ENCODE assay signal across 13 cellular contexts in the genomic region with DNA sequence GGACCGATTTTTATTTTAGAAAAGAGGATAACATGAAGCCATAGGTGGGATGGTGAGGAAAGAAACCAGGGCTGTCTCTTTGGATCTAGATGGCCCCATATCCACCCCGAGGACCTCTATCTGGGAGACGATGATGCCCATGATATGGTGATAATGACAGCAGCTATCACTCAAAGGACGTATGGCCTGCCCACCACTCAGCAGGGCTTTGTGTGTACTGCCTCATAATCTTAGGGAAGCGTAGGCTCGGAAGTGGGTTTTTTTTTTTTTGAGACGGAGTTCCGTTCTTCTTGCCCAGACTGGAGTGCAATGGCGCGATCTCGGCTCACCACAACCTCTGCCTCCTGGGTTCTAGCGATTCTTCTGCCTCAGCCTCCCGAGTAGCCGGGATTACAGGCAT. TPM values are rescaled to one million over a fixed set of nuclear protein-coding genes. Genes with fewer than 3 reads are reported as not detected.
DNase-seq lines count a peak whose midpoint lies in the region; ATAC-seq and TF ChIP-seq lines count a peak whose summit lies in the region.
"Had no signal": no experiment of that assay in that cellular context is flagged by ENCODE, and none has a peak within 500 bp of the region (broad histone marks: within the 10 kb centered on the region; RNA-seq: fewer than 3 reads in every experiment).

No MANE protein-coding gene starts in this region.

- no peak overlapping the region for H3K4me2 ChIP-seq in Loucy (ENCODE audit: low read depth, low read length, poor library complexity, severe bottlenecking)
- H3K4me2 ChIP-seq in neural progenitor cell: no peak overlapping the region

- no peaks in the 10 kb centered on the region for H4K20me1 ChIP-seq in Loucy (ENCODE audit: insufficient read depth, low read length, poor library complexity, severe bottlenecking)
- H4K20me1 ChIP-seq in neural progenitor cell (ENCODE audit: low read depth): no peaks in the 10 kb centered on the region

- no TSS peak for BruUV-seq in Calu3 (replicated peaks; lab: Mats Ljungman, UMichigan)

- H3K27ac Mint-ChIP-seq in CD14-positive monocyte (peak overlapping the region in 2 of 7 donors; percentile 46 to 79), brain (peak overlapping the region in 4 of 5 experiments; percentile 21 to 87 (median 65)), neural progenitor cell (no peak overlapping the region), Calu3 (ENCODE audit: unreplicated experiment) (no peak overlapping the region)

- H3K4me3 Mint-ChIP-seq in CD14-positive monocyte: peak overlapping the region; percentile 24 to 76
- H3K4me3 Mint-ChIP-seq in brain: no peak overlapping the region
- H3K4me3 Mint-ChIP-seq in neural progenitor cell: no peak overlapping the region
- no peak overlapping the region for H3K4me3 Mint-ChIP-seq in Calu3 (ENCODE audit: low read depth, unreplicated experiment)

- H3K4me3 ChIP-seq in Loucy (ENCODE audit: low read length, poor library complexity, severe bottlenecking): no peak overlapping the region
- H3K4me3 ChIP-seq in neural progenitor cell: no peak overlapping the region
- H3K4me3 ChIP-seq: GM12878, thoracic aorta had no signal

- no peaks in the 10 kb centered on the region for H3K9me3 Mint-ChIP-seq in CD14-positive monocyte
- no peaks in the 10 kb centered on the region for H3K9me3 Mint-ChIP-seq in brain
- no peaks in the 10 kb centered on the region for H3K9me3 Mint-ChIP-seq in neural progenitor cell
- no peaks in the 10 kb centered on the region for H3K9me3 Mint-ChIP-seq in Calu3 (ENCODE audit: low read depth, unreplicated experiment)

- H3K27me3 ChIP-seq in Loucy (ENCODE audit: insufficient read depth, low read length, poor library complexity, severe bottlenecking): no peaks in the 10 kb centered on the region
- H3K27me3 ChIP-seq in neural progenitor cell: peaks cover 28% of the 10 kb centered on the region

- no peak for ATAC-seq in GM18519 (IDR thresholded peaks at IDR 0.05; ENCODE audit: low FRiP score, unreplicated experiment)
- ATAC-seq: GM12878 had no signal

- DNase-seq in CD14-positive monocyte (ENCODE audit: low spot score): no peak
- DNase-seq in neural progenitor cell (ENCODE audit: low spot score): no peak
- no peak for DNase-seq in NK-92 (lab: John Stamatoyannopoulos, UW; ENCODE audit: unreplicated experiment)
- no peak for DNase-seq in GM19240 (ENCODE audit: insufficient read length, low spot score)
- DNase-seq in Calu3: no peak
- DNase-seq: NCI-H1048; NCI-H69; stimulated activated CD4-positive, alpha-beta T cell treated with anti-CD3 and anti-CD28 coated beads, Interleukin-4, amount 100 ng/mL, for 1 hour had no signal

- H2AFZ ChIP-seq in Loucy (ENCODE audit: low read length): no peak overlapping the region
- H2AFZ ChIP-seq in neural progenitor cell (replicated peaks): no peak overlapping the region

- H3F3A ChIP-seq in Loucy (ENCODE audit: low read depth) (peaks cover 16% of the 10 kb centered on the region), neural progenitor cell (ENCODE audit: low read depth) (peaks cover 24% of the 10 kb centered on the region)

- H3K4me1 Mint-ChIP-seq in CD14-positive monocyte: peaks cover 64% of the 10 kb centered on the region
- H3K4me1 Mint-ChIP-seq in brain: peaks cover 49% of the 10 kb centered on the region
- peaks cover 35% of the 10 kb centered on the region for H3K4me1 Mint-ChIP-seq in neural progenitor cell
- H3K4me1 Mint-ChIP-seq in Calu3 (ENCODE audit: low read depth, unreplicated experiment): peaks cover 33% of the 10 kb centered on the region

- CTCF ChIA-PET in Calu3 (lab: Charles Lee): interaction anchor here (0.7 kb wide), 1 partner anchor 266 kb away, joined by 4 read pairs; no protein-coding TSS in a partner anchor

- intact Hi-C loops in CD14-positive monocyte (cut with micrococcal nuclease) (loop anchor here (5.0 kb wide), 3 partner anchors 105 to 260 kb away; partner anchors contain the start of gene PRICKLE4 (in 1 of the 2)), Calu3 (cut with micrococcal nuclease; ENCODE audit: unreplicated experiment) (no loop called here)

- no peaks in the 10 kb centered on the region for H3K9me3 ChIP-seq in Loucy (ENCODE audit: insufficient read depth, low read depth, low read length)
- H3K9me3 ChIP-seq in neural progenitor cell (ENCODE audit: low read depth): no peaks in the 10 kb centered on the region
- H3K9me3 ChIP-seq: thoracic aorta had no signal

- no peaks in the 10 kb centered on the region for H3K9me2 ChIP-seq in Loucy (replicated peaks; ENCODE audit: low read depth, low read length)

- H3K79me2 ChIP-seq in Loucy (ENCODE audit: insufficient read depth, low read length) (peaks cover 43% of the 10 kb centered on the region; the same call in 1 of the 2 replicates), neural progenitor cell (ENCODE audit: low read depth) (no peaks in the 10 kb centered on the region)

- peak overlapping the region; percentile 33 for H3K27ac ChIP-seq in neural progenitor cell
- H3K27ac ChIP-seq: thoracic aorta had no signal

- H3K9ac ChIP-seq in Loucy (ENCODE audit: low read depth, low read length, poor library complexity, severe bottlenecking) (peak overlapping the region; percentile 76), neural progenitor cell (no peak overlapping the region)

- H3K36me3 ChIP-seq in Loucy (ENCODE audit: insufficient read depth, low read length): no peaks in the 10 kb centered on the region
- H3K36me3 ChIP-seq in neural progenitor cell: no peaks in the 10 kb centered on the region
- H3K36me3 ChIP-seq: thoracic aorta had no signal

- TF ChIP-seq CTCF in CD14-positive monocyte (IDR thresholded peaks at IDR 0.05) (no peak), Loucy (conservative IDR thresholded peaks at IDR 0.05; ENCODE audit: low read length) (no peak), brain (conservative IDR thresholded peaks at IDR 0.05) (no peak), neural progenitor cell (IDR thresholded peaks at IDR 0.05) (no peak), Calu3 (IDR thresholded peaks at IDR 0.05; ENCODE audit: unreplicated experiment) (no peak)

- H3K27me3 Mint-ChIP-seq in CD14-positive monocyte (ENCODE audit: low read depth in 3 of 3) (peaks cover 0 to 4% (median 0%) of the 10 kb centered on the region in 3 donors), brain (peaks cover 15% of the 10 kb centered on the region), neural progenitor cell (ENCODE audit: insufficient read depth, low read depth) (peaks cover 10% of the 10 kb centered on the region), Calu3 (ENCODE audit: unreplicated experiment) (no peaks in the 10 kb centered on the region)

- peaks cover 0 to 3% of the 10 kb centered on the region in 2 donors for H3K36me3 Mint-ChIP-seq in CD14-positive monocyte
- H3K36me3 Mint-ChIP-seq in brain: no peaks in the 10 kb centered on the region
- no peaks in the 10 kb centered on the region for H3K36me3 Mint-ChIP-seq in neural progenitor cell
- peaks cover 10% of the 10 kb centered on the region for H3K36me3 Mint-ChIP-seq in Calu3 (ENCODE audit: insufficient read depth, unreplicated experiment)

- H3K4me1 ChIP-seq in Loucy (ENCODE audit: insufficient read depth, low read length, poor library complexity, severe bottlenecking): peaks cover 76% of the 10 kb centered on the region
- peaks cover 22% of the 10 kb centered on the region for H3K4me1 ChIP-seq in neural progenitor cell

RNA-seq across cellular contexts. Expression of gene TAF8, which starts 8.2 kb away (rescaled TPM):
- polyA plus RNA-seq in CD14-positive monocyte (10 to 100 TPM; 13.1 to 16.6 TPM), brain (ENCODE audit: insufficient read depth, low read depth, low replicate concordance) (14.9 TPM)
- total RNA-seq in neural progenitor cell (ENCODE audit: low replicate concordance) (38.0 and 43.8 TPM in 2 replicates), Calu3 (2022) (32.6 and 34.0 TPM in 2 replicates)

Comparison
In these comparisons a context has a peak if more than half of its experiments do, and no peak if none do; other contexts are left out.
1. H3K27ac Mint-ChIP-seq: peak in brain (4 of 5); none in neural progenitor cell (single experiment) and Calu3 (single experiment).
2. H3K4me3 Mint-ChIP-seq: peak in CD14-positive monocyte (2 of 2); none in brain (0 of 5), neural progenitor cell (single experiment) and Calu3 (single experiment).